32 cellular contexts compared by ENCODE assay signal in the genomic region with DNA sequence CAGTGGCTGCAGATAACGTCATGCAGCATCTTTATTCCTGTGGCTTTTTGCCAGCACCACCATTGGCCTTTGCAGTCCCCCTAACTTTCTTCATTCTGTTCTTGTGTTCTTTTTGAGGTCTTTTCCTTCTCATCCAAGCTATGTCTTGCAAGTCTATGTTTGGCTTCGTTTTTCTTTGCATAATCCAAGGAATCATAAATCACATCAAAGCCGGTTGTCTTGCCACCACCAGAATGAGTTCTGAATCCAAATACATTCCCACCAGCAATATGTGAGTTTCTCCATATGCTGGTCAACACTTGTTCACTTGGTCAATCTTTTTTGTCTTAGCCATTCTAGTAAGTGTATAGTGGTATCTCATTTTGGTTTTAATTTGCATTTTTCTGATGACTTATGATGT.
"Had no signal": no experiment of that assay in that cellular context is flagged by ENCODE, and none has a peak within 500 bp of the region (broad histone marks: within the 10 kb centered on the region; RNA-seq: fewer than 3 reads in every experiment).

No MANE protein-coding gene starts in this region.

- H3K4me1 ChIP-seq: adrenal gland, ascending aorta, body of pancreas, breast epithelium had no signal

- DNase-seq: activated effector memory CD4-positive, alpha-beta T cell treated with anti-CD3 and anti-CD28 coated beads, Interleukin-2, amount 50 U/mL, for 16 hours; activated effector memory CD4-positive, alpha-beta T cell treated with Interleukin-2 at 50 U/mL for 16 hours; activated gamma-delta T cell; activated gamma-delta T cell treated with Interleukin-2 at 50 U/mL for 16 hours; activated naive CD4-positive, alpha-beta T cell; activated naive CD4-positive, alpha-beta T cell treated with anti-CD3 and anti-CD28 coated beads for 36 hours; activated naive CD4-positive, alpha-beta T cell treated with anti-CD3 and anti-CD28 coated beads, Interleukin-2, amount 10 ng/mL, durations not matched to agents 7 days and 5 days; activated naive CD4-positive, alpha-beta T cell treated with anti-CD3 and anti-CD28 coated beads, Interleukin-2, amount 50 U/mL, for 16 hours; activated naive CD4-positive, alpha-beta T cell treated with Interleukin-2 at 50 U/mL for 16 hours; activated naive CD8-positive, alpha-beta T cell treated with anti-CD3 and anti-CD28 coated beads for 36 hours; activated naive CD8-positive, alpha-beta T cell treated with anti-CD3 and anti-CD28 coated beads, Interleukin-2, amount 10 ng/mL, durations not matched to agents 7 days and 5 days; activated naive CD8-positive, alpha-beta T cell treated with anti-CD3 and anti-CD28 coated beads, Interleukin-2, amount 50 U/mL, for 24 hours; activated T-cell treated with anti-CD3 and anti-CD28 coated beads, Interleukin-2, amount 50 U/mL, for 4 hours; activated T-cell treated with anti-CD3 and anti-CD28 coated beads, Interleukin-2, amount 50 U/mL, for 48 hours; activated T-cell treated with anti-CD3 and anti-CD28 coated beads, Interleukin-2, amount 50 U/mL, for 72 hours; adrenal gland; amniotic stem cell; amygdala; anterior cingulate cortex; aorta; body of pancreas; brain microvascular endothelial cell; caudate nucleus; central memory CD4-positive, alpha-beta T cell; cerebellar nuclear complex had no signal

- FAIRE-seq: astrocyte, colon had no signal

- ATAC-seq: activated naive CD4-positive, alpha-beta T cell treated with anti-CD3 and anti-CD28 coated beads, Interleukin-2, amount 50 U/mL, for 72 hours; activated naive CD8-positive, alpha-beta T cell treated with anti-CD3 and anti-CD28 coated beads, Interleukin-2, amount 50 U/mL, for 24 hours; activated T-cell treated with anti-CD3 and anti-CD28 coated beads, Interleukin-2, amount 50 U/mL, for 4 hours; activated T-cell treated with anti-CD3 and anti-CD28 coated beads, Interleukin-2, amount 50 U/mL, for 72 hours; activated T-helper 17 cell treated with anti-CD3 and anti-CD28 coated beads, Interleukin-2, amount 50 U/mL, for 72 hours; body of pancreas had no signal

- H3K9me3 ChIP-seq: adrenal gland, ascending aorta, body of pancreas, breast epithelium had no signal

- H3K4me3 ChIP-seq: adrenal gland, ascending aorta, body of pancreas, breast epithelium, cardiac muscle cell had no signal

- H3K27me3 ChIP-seq: adrenal gland, ascending aorta, body of pancreas, brain microvascular endothelial cell, breast epithelium, cardiac muscle cell had no signal

- H3K27ac ChIP-seq: adrenal gland, ascending aorta, body of pancreas, brain microvascular endothelial cell, breast epithelium, cardiac muscle cell had no signal

- H3K36me3 ChIP-seq: adrenal gland, ascending aorta, brain microvascular endothelial cell, breast epithelium, cardiac muscle cell had no signal
